ENCODE assay signal across 9 cellular contexts in the genomic region with DNA sequence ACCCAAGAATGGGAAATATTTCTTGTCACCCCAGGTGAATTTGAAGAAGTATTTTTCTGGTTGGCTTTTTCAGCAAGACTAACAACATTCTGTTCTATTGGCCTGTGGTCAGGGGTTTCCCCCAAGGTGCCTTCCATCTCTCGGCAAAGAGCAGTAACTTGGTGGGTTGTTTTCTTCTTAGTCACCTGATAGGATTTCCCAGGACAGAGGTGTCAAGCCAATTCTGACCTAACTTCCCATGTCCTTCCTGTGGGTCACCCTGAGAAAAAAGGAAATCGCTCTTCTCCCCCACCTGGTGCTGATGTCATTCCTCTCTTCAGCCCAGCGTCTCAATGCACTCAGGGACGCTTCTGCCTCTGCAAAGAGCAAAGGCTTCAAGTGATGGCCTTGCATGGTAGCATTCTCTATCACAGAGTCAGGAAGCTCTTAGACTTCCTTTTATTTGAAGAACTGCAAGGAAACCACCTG. TPM values are rescaled to one million over a fixed set of nuclear protein-coding genes. Genes with fewer than 3 reads are reported as not detected.
A peak's percentile ranks its signal among the peaks of the same experiment; 100 is the strongest.
DNase-seq lines count a peak whose midpoint lies in the region; ATAC-seq and TF ChIP-seq lines count a peak whose summit lies in the region.
"Had no signal": no experiment of that assay in that cellular context is flagged by ENCODE, and none has a peak within 500 bp of the region (broad histone marks: within the 10 kb centered on the region; RNA-seq: fewer than 3 reads in every experiment).

No MANE protein-coding gene starts in this region.

- no peaks in the 10 kb centered on the region for H3K27me3 Mint-ChIP-seq in activated CD4-positive, alpha-beta T cell treated with anti-CD3 and anti-CD28 coated beads, Interleukin-2, amount 10 ng/mL, durations not matched to agents 24 days and 14 days
- H3K27me3 Mint-ChIP-seq in memory B cell (no peaks in the 10 kb centered on the region), neural progenitor cell (ENCODE audit: insufficient read depth, low read depth) (no peaks in the 10 kb centered on the region)

- H3K4me1 ChIP-seq in neural progenitor cell, result no peaks in the 10 kb centered on the region

- H3K9me3 ChIP-seq in neural progenitor cell (ENCODE audit: low read depth), result no peaks in the 10 kb centered on the region

- peak overlapping the region; percentile 85 for H3K27ac Mint-ChIP-seq in activated CD4-positive, alpha-beta T cell treated with anti-CD3 and anti-CD28 coated beads, Interleukin-2, amount 10 ng/mL, durations not matched to agents 24 days and 14 days
- H3K27ac Mint-ChIP-seq in memory B cell, result peak overlapping the region; percentile 96
- no peak overlapping the region for H3K27ac Mint-ChIP-seq in neural progenitor cell

- H3K36me3 Mint-ChIP-seq in activated CD4-positive, alpha-beta T cell treated with anti-CD3 and anti-CD28 coated beads, Interleukin-2, amount 10 ng/mL, durations not matched to agents 24 days and 14 days (ENCODE audit: low read depth), result no peaks in the 10 kb centered on the region
- H3K36me3 Mint-ChIP-seq in memory B cell (peaks cover 7% of the 10 kb centered on the region), neural progenitor cell (no peaks in the 10 kb centered on the region)

- no peak overlapping the region for H2AFZ ChIP-seq in neural progenitor cell (replicated peaks)

- peaks cover 53% of the 10 kb centered on the region for H3K4me1 Mint-ChIP-seq in activated CD4-positive, alpha-beta T cell treated with anti-CD3 and anti-CD28 coated beads, Interleukin-2, amount 10 ng/mL, durations not matched to agents 24 days and 14 days
- H3K4me1 Mint-ChIP-seq in memory B cell, result peaks cover 14% of the 10 kb centered on the region
- no peaks in the 10 kb centered on the region for H3K4me1 Mint-ChIP-seq in neural progenitor cell

- peak; percentile 92 for DNase-seq in activated CD4-positive, alpha-beta T cell treated with anti-CD3 and anti-CD28 coated beads, Interleukin-2, amount 10 ng/mL, durations not matched to agents 24 days and 14 days
- DNase-seq in memory B cell (ENCODE audit: low spot score in 2 of 2) (peak; percentile 37 to 65), neural progenitor cell (ENCODE audit: low spot score) (no peak), SHP77 (lab: John Stamatoyannopoulos, UW) (no peak), NOMO-1 treated with dmso at 0.1 percent for 144 hours (lab: John Stamatoyannopoulos, UW; ENCODE audit: unreplicated experiment) (no peak), UCSD-AML1 (lab: John Stamatoyannopoulos, UW; ENCODE audit: unreplicated experiment) (no peak)

- no peaks in the 10 kb centered on the region for H3F3A ChIP-seq in neural progenitor cell (ENCODE audit: low read depth)

- no peak overlapping the region for H3K4me3 ChIP-seq in neural progenitor cell

- peak overlapping the region; percentile 68 for H3K4me3 Mint-ChIP-seq in activated CD4-positive, alpha-beta T cell treated with anti-CD3 and anti-CD28 coated beads, Interleukin-2, amount 10 ng/mL, durations not matched to agents 24 days and 14 days
- peak overlapping the region; percentile 78 for H3K4me3 Mint-ChIP-seq in memory B cell
- H3K4me3 Mint-ChIP-seq in neural progenitor cell, result no peak overlapping the region

- no peak overlapping the region for H3K27ac ChIP-seq in neural progenitor cell

- H3K79me2 ChIP-seq in neural progenitor cell (ENCODE audit: low read depth), result no peaks in the 10 kb centered on the region

- no peaks in the 10 kb centered on the region for H3K36me3 ChIP-seq in neural progenitor cell

- TF ChIP-seq CTCF in neural progenitor cell (IDR thresholded peaks at IDR 0.05), result no peak

- no peaks in the 10 kb centered on the region for H3K27me3 ChIP-seq in neural progenitor cell

- H3K9ac ChIP-seq in neural progenitor cell, result no peak overlapping the region

- intact Hi-C loops in activated CD4-positive, alpha-beta T cell treated with anti-CD3 and anti-CD28 coated beads, Interleukin-2, amount 10 ng/mL, durations not matched to agents 24 days and 14 days (cut with micrococcal nuclease), result loop anchor here (1.0 to 5.0 kb wide), 5 partner anchors 12 to 133 kb away; no protein-coding TSS in a partner anchor

- H3K4me2 ChIP-seq in neural progenitor cell, result no peak overlapping the region

- ATAC-seq in GM18861 (IDR thresholded peaks at IDR 0.05; ENCODE audit: unreplicated experiment) (peak; percentile 81), HG02981 (IDR thresholded peaks at IDR 0.05; ENCODE audit: unreplicated experiment) (peak; percentile 90), memory B cell (ENCODE audit: low read depth) (peak; percentile 84)

- H4K20me1 ChIP-seq in neural progenitor cell (ENCODE audit: low read depth), result no peaks in the 10 kb centered on the region

- peaks cover 11% of the 10 kb centered on the region for H3K9me3 Mint-ChIP-seq in activated CD4-positive, alpha-beta T cell treated with anti-CD3 and anti-CD28 coated beads, Interleukin-2, amount 10 ng/mL, durations not matched to agents 24 days and 14 days
- no peaks in the 10 kb centered on the region for H3K9me3 Mint-ChIP-seq in memory B cell
- peaks cover 5% of the 10 kb centered on the region for H3K9me3 Mint-ChIP-seq in neural progenitor cell

RNA-seq across cellular contexts. Expression of gene IFNG, which starts 16.1 kb away (rescaled TPM):
- total RNA-seq in activated CD4-positive, alpha-beta T cell treated with anti-CD3 and anti-CD28 coated beads, Interleukin-2, amount 10 ng/mL, durations not matched to agents 24 days and 14 days, result 279 and 285 TPM in 2 replicates
- not detected in 2 replicates for total RNA-seq in neural progenitor cell (ENCODE audit: low replicate concordance)
- total RNA-seq: glomerular endothelial cell had no signal

RNA-seq across cellular contexts. Expression of gene IL26, which starts 50.0 kb away (rescaled TPM):
- total RNA-seq in activated CD4-positive, alpha-beta T cell treated with anti-CD3 and anti-CD28 coated beads, Interleukin-2, amount 10 ng/mL, durations not matched to agents 24 days and 14 days, result 6.9 and 7.7 TPM in 2 replicates
- total RNA-seq in neural progenitor cell (ENCODE audit: low replicate concordance), result not detected in 2 replicates
- total RNA-seq: glomerular endothelial cell had no signal

Comparison
In these comparisons a context has a peak if more than half of its experiments do, and no peak if none do; other contexts are left out.
1. DNase-seq: peak in activated CD4-positive, alpha-beta T cell treated with anti-CD3 and anti-CD28 coated beads, Interleukin-2, amount 10 ng/mL, durations not matched to agents 24 days and 14 days (single experiment) and memory B cell (2 of 2); none in neural progenitor cell (single experiment), SHP77 (0 of 2), NOMO-1 treated with dmso at 0.1 percent for 144 hours (single experiment) and UCSD-AML1 (single experiment).
2. RNA of gene IFNG, which starts 16.1 kb away (total RNA-seq): 279 to 285 TPM in activated CD4-positive, alpha-beta T cell treated with anti-CD3 and anti-CD28 coated beads, Interleukin-2, amount 10 ng/mL, durations not matched to agents 24 days and 14 days; not detected in neural progenitor cell; every median in the first group is over 100 times any median in the second.
3. Peak in every context shown above with its lines, with median percentiles within 50 percentile points of each other: ATAC-seq.